Comparison of ENCODE assay signal across 8 cellular contexts in the genomic region with DNA sequence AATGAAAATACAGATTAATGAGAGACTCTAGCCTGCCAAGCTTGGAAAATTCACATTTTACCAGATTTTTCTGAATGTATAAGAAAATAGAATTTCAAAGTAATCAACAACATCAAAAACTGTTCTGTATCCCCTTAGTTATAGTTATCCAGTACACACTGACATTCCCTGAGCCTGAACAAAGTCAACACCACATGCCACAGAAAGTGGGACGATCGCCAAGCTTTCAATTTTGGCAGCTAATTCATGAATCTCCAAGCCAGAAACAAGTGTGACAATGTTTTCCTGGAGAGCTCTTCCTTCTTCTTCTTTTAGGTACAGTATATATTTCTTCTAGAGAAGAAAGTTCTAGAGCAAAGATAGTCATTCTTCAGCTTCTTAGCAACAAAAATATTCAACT.
A peak's percentile ranks its signal among the peaks of the same experiment; 100 is the strongest.
DNase-seq lines count a peak whose midpoint lies in the region; ATAC-seq and TF ChIP-seq lines count a peak whose summit lies in the region.

No MANE protein-coding gene starts in this region.

- intact Hi-C loops in PC-3 (cut with micrococcal nuclease): no loop called here
- intact Hi-C loops in activated T-helper 1 cell treated with anti-CD3 and anti-CD28 coated beads, Interleukin-12 subunit alpha, Interleukin-12 subunit beta, Interleukin-2, Interleukin-4 antibody, amounts not matched to agents 30 ng/mL and 10 ng/mL and 1 ng/mL, durations not matched to agents 14 hours and 24 hours and 36 hours (cut with micrococcal nuclease): no loop called here

- no peak overlapping the region for H3K9ac ChIP-seq in PC-3 (ENCODE audit: low read length)

- H3K9me3 ChIP-seq in PC-3 (ENCODE audit: low read length): no peaks in the 10 kb centered on the region

- CTCF ChIA-PET in PC-3 (lab: Charles Lee): no interaction called here

- no TSS peak for BruUV-seq in PC-3 (replicated peaks; lab: Mats Ljungman, UMichigan)

- H4K20me1 ChIP-seq in PC-3 (ENCODE audit: low read length): no peaks in the 10 kb centered on the region

- no peak overlapping the region for H3K4me2 ChIP-seq in PC-3 (ENCODE audit: low read length)

- H3K79me2 ChIP-seq in PC-3 (ENCODE audit: low read length): no peaks in the 10 kb centered on the region

- ATAC-seq in PC-3 (no peak; the same call in 1 of the 2 replicates), HG03108 (IDR thresholded peaks at IDR 0.05; ENCODE audit: unreplicated experiment) (no peak)

- peaks cover 17% of the 10 kb centered on the region for H3K9me3 Mint-ChIP-seq in activated T-helper 1 cell treated with anti-CD3 and anti-CD28 coated beads, Interleukin-12 subunit alpha, Interleukin-12 subunit beta, Interleukin-2, Interleukin-4 antibody, amounts not matched to agents 30 ng/mL and 10 ng/mL and 1 ng/mL, durations not matched to agents 14 hours and 24 hours and 36 hours

- no peaks in the 10 kb centered on the region for H3K36me3 Mint-ChIP-seq in activated T-helper 1 cell treated with anti-CD3 and anti-CD28 coated beads, Interleukin-12 subunit alpha, Interleukin-12 subunit beta, Interleukin-2, Interleukin-4 antibody, amounts not matched to agents 30 ng/mL and 10 ng/mL and 1 ng/mL, durations not matched to agents 14 hours and 24 hours and 36 hours (ENCODE audit: low read depth)

- H3K4me3 Mint-ChIP-seq in activated T-helper 1 cell treated with anti-CD3 and anti-CD28 coated beads, Interleukin-12 subunit alpha, Interleukin-12 subunit beta, Interleukin-2, Interleukin-4 antibody, amounts not matched to agents 30 ng/mL and 10 ng/mL and 1 ng/mL, durations not matched to agents 14 hours and 24 hours and 36 hours: no peak overlapping the region

- POLR2A ChIA-PET in PC-3 (lab: Charles Lee; ENCODE audit: unreplicated experiment): no interaction called here

- no peaks in the 10 kb centered on the region for H3F3A ChIP-seq in PC-3 (ENCODE audit: low read length, unreplicated experiment)

- H3K4me1 ChIP-seq in PC-3 (ENCODE audit: insufficient read depth, low read length): no peaks in the 10 kb centered on the region

- in situ Hi-C loops in KBM-7 (cut with MboI; ENCODE audit: low pct_unique_long_range_greater_than_20kb, low sequenced_read_pairs): no loop called here

- DNase-seq in GM04504 (ENCODE audit: low read depth) (peak; percentile 65), PC-3 (peak; percentile 43), foreskin fibroblast (peak; percentile 63 to 83), pulmonary artery endothelial cell (ENCODE audit: low read depth, low spot score) (peak; percentile 51), KBM-7 (no peak), NCI-H2227 (lab: John Stamatoyannopoulos, UW; ENCODE audit: unreplicated experiment) (no peak)
- no peak for DNase-seq in activated T-helper 1 cell treated with anti-CD3 and anti-CD28 coated beads, Interleukin-12 subunit alpha, Interleukin-12 subunit beta, Interleukin-2, Interleukin-4 antibody, amounts not matched to agents 30 ng/mL and 10 ng/mL and 1 ng/mL, durations not matched to agents 14 hours and 24 hours and 36 hours (ENCODE audit: low spot score)

- no peak overlapping the region for H3K27ac Mint-ChIP-seq in activated T-helper 1 cell treated with anti-CD3 and anti-CD28 coated beads, Interleukin-12 subunit alpha, Interleukin-12 subunit beta, Interleukin-2, Interleukin-4 antibody, amounts not matched to agents 30 ng/mL and 10 ng/mL and 1 ng/mL, durations not matched to agents 14 hours and 24 hours and 36 hours

- H3K4me1 Mint-ChIP-seq in activated T-helper 1 cell treated with anti-CD3 and anti-CD28 coated beads, Interleukin-12 subunit alpha, Interleukin-12 subunit beta, Interleukin-2, Interleukin-4 antibody, amounts not matched to agents 30 ng/mL and 10 ng/mL and 1 ng/mL, durations not matched to agents 14 hours and 24 hours and 36 hours (ENCODE audit: low read depth): no peaks in the 10 kb centered on the region

- no peaks in the 10 kb centered on the region for H3K36me3 ChIP-seq in PC-3 (ENCODE audit: low read depth, low read length)

- TF ChIP-seq CTCF in PC-3 (conservative IDR thresholded peaks at IDR 0.05; ENCODE audit: low read depth, low read length) (no peak), foreskin fibroblast (IDR thresholded peaks at IDR 0.05; ENCODE audit: low read depth, low read length) (no peak)

- H3K9me2 ChIP-seq in PC-3 (replicated peaks; ENCODE audit: low read length): no peaks in the 10 kb centered on the region

- no peaks in the 10 kb centered on the region for H3K27me3 ChIP-seq in PC-3 (ENCODE audit: low read length)

- no peak overlapping the region for H3K27ac ChIP-seq in PC-3 (ENCODE audit: low read length)

- no peak overlapping the region for H2AFZ ChIP-seq in PC-3 (ENCODE audit: low read length)

- no peaks in the 10 kb centered on the region for H3K27me3 Mint-ChIP-seq in activated T-helper 1 cell treated with anti-CD3 and anti-CD28 coated beads, Interleukin-12 subunit alpha, Interleukin-12 subunit beta, Interleukin-2, Interleukin-4 antibody, amounts not matched to agents 30 ng/mL and 10 ng/mL and 1 ng/mL, durations not matched to agents 14 hours and 24 hours and 36 hours (ENCODE audit: insufficient read depth)

- no peak overlapping the region for H3K4me3 ChIP-seq in PC-3 (ENCODE audit: low read length)
- no peak overlapping the region for H3K4me3 ChIP-seq in foreskin fibroblast (ENCODE audit: low read depth in 1 of 2, low read length in 2 of 2)

Comparison
In these comparisons a context has a peak if more than half of its experiments do, and no peak if none do; other contexts are left out.
1. DNase-seq: peak in GM04504 (single experiment), PC-3 (single experiment), foreskin fibroblast (2 of 2) and pulmonary artery endothelial cell (single experiment); none in KBM-7 (single experiment), NCI-H2227 (single experiment) and activated T-helper 1 cell treated with anti-CD3 and anti-CD28 coated beads, Interleukin-12 subunit alpha, Interleukin-12 subunit beta, Interleukin-2, Interleukin-4 antibody, amounts not matched to agents 30 ng/mL and 10 ng/mL and 1 ng/mL, durations not matched to agents 14 hours and 24 hours and 36 hours (single experiment).